24 cellular contexts compared by ENCODE assay signal in genomic region chr6:125208625-125209249, GRCh38. TPM values are rescaled to one million over a fixed set of nuclear protein-coding genes. Genes with fewer than 3 reads are reported as not detected.
"Had no signal": no experiment of that assay in that cellular context is flagged by ENCODE, and none has a peak within 500 bp of the region (broad histone marks: within the 10 kb centered on the region; RNA-seq: fewer than 3 reads in every experiment).

No MANE protein-coding gene starts in this region.

- H3K4me3 Mint-ChIP-seq: naive thymus-derived CD8-positive, alpha-beta T cell; nephron progenitor cell had no signal

- H3K27ac ChIP-seq: dorsolateral prefrontal cortex, epithelial cell of prostate, gastroesophageal sphincter, right lobe of liver, transverse colon, upper lobe of right lung, uterus had no signal

- H2AFZ ChIP-seq: hepatocyte had no signal

- H3K36me3 Mint-ChIP-seq: naive thymus-derived CD8-positive, alpha-beta T cell had no signal

- H3K4me1 ChIP-seq: gastroesophageal sphincter, transverse colon, upper lobe of right lung, uterus had no signal

- H3K4me1 Mint-ChIP-seq: naive thymus-derived CD8-positive, alpha-beta T cell; nephron progenitor cell had no signal

- H3K4me3 ChIP-seq: dorsolateral prefrontal cortex, gastroesophageal sphincter, heart left ventricle, hepatocyte, right lobe of liver, transverse colon, upper lobe of right lung, uterus had no signal

- H3K9me3 ChIP-seq: gastroesophageal sphincter, heart left ventricle, right lobe of liver, transverse colon, upper lobe of right lung, uterus had no signal

- H3K27ac Mint-ChIP-seq: nephron progenitor cell had no signal

- H3K9me3 Mint-ChIP-seq: naive thymus-derived CD8-positive, alpha-beta T cell; nephron progenitor cell had no signal

- DNase-seq: cerebellar nuclear complex; dorsolateral prefrontal cortex; effector CD4-positive, alpha-beta T cell; heart left ventricle; kidney; mesendoderm; midbrain; naive thymus-derived CD8-positive, alpha-beta T cell; nephron progenitor cell; nucleus accumbens; retina; right lobe of liver; small intestine; stimulated activated CD4-positive, alpha-beta T cell treated with anti-CD3 and anti-CD28 coated beads, Interleukin-15, amount 100 ng/mL, for 24 hours; stimulated activated CD4-positive, alpha-beta T cell treated with anti-CD3 and anti-CD28 coated beads, Interleukin-2, amount 100 ng/mL, for 48 hours; stimulated activated naive CD8-positive, alpha-beta T cell treated with anti-CD3 and anti-CD28 coated beads, Interleukin-15, Interleukin-2, amounts not matched to agents 100 U/mL and 50 U/mL, for 24 hours; transverse colon; upper lobe of right lung; uterus had no signal

- ATAC-seq: gastroesophageal sphincter; left lobe of liver; naive thymus-derived CD8-positive, alpha-beta T cell; right lobe of liver; stimulated activated naive CD8-positive, alpha-beta T cell treated with anti-CD3 and anti-CD28 coated beads, Interleukin-15, Interleukin-2, amounts not matched to agents 100 U/mL and 50 U/mL, for 24 hours; upper lobe of right lung had no signal

- FAIRE-seq: colon, kidney, small intestine had no signal

- H3K4me2 ChIP-seq: hepatocyte had no signal

- H3K36me3 ChIP-seq: gastroesophageal sphincter, heart left ventricle, right lobe of liver, transverse colon, upper lobe of right lung, uterus had no signal

- H3K27me3 ChIP-seq: dorsolateral prefrontal cortex, gastroesophageal sphincter, heart left ventricle, hepatocyte, right lobe of liver, transverse colon, upper lobe of right lung, uterus had no signal

RNA-seq across cellular contexts. Expression of gene TPD52L1, which starts 55.2 kb away (rescaled TPM):
- total RNA-seq: naive thymus-derived CD8-positive, alpha-beta T cell had no signal
- polyA plus RNA-seq: naive thymus-derived CD8-positive, alpha-beta T cell had no signal
